1 cellular context compared by ENCODE assay signal in genomic region chr16:67935402-67936123, GRCh38.
TF ChIP-seq lines count a peak whose summit lies in the region.

No MANE protein-coding gene starts in this region.

TF ChIP-seq in K562, 482 proteins besides CTCF, POLR2A, EP300 and RAD21 (continues in another document):
- TF ChIP-seq ID3 (CRISPR knock-in tag; IDR thresholded peaks at IDR 0.05): no peak
- no peak for TF ChIP-seq ID3 (tag; IDR thresholded peaks at IDR 0.05)
- TF ChIP-seq FOXP1 (CRISPR knock-in tag; IDR thresholded peaks at IDR 0.05): 0 out of 2 replicates have a peak, but pooled peaks have one; percentile 57
- TF ChIP-seq POLR2AphosphoS2 (IDR thresholded peaks at IDR 0.05; ENCODE audit: low read length): peak; percentile 88; the same call in 1 of the 2 replicates
- TF ChIP-seq ZKSCAN3 (CRISPR knock-in tag; IDR thresholded peaks at IDR 0.05): no peak
- no peak for TF ChIP-seq SRSF1 (IDR thresholded peaks at IDR 0.05; ENCODE audit: low read depth, low read length)
- no peak for TF ChIP-seq THRA (IDR thresholded peaks at IDR 0.05)
- TF ChIP-seq KLF1 (tag; IDR thresholded peaks at IDR 0.05): peak; percentile 33; the same call in 1 of the 2 replicates
- TF ChIP-seq TCF3 (CRISPR knock-in tag; IDR thresholded peaks at IDR 0.05): peak; percentile 18; the same call in 1 of the 2 replicates
- peak in 1 of 2 experiments; percentile 58; a peak in 2 of 4 replicates for TF ChIP-seq TEAD1 (CRISPR knock-in tag; IDR thresholded peaks at IDR 0.05)
- peak; percentile 60 for TF ChIP-seq PBX2 (CRISPR knock-in tag; IDR thresholded peaks at IDR 0.05; ENCODE audit: low read depth)
- TF ChIP-seq PBX2 (tag; conservative IDR thresholded peaks at IDR 0.05; ENCODE audit: low read depth): peak; percentile 91
- no peak for TF ChIP-seq SMARCB1 (IDR thresholded peaks at IDR 0.05; ENCODE audit: insufficient read length, low read depth)
- TF ChIP-seq NEUROD1 (IDR thresholded peaks at IDR 0.05; ENCODE audit: borderline replicate concordance, low read depth, low read length, partially characterized antibody): no peak
- 0 out of 2 replicates have a peak, but pooled peaks have one; percentile 76 for TF ChIP-seq NFRKB (IDR thresholded peaks at IDR 0.05; ENCODE audit: low read depth)
- TF ChIP-seq PML (IDR thresholded peaks at IDR 0.05; ENCODE audit: low read length): peak; percentile 82
- peak; percentile 34; the same call in 1 of the 2 replicates for TF ChIP-seq GMEB1 (CRISPR knock-in tag; IDR thresholded peaks at IDR 0.05)
- TF ChIP-seq ZNF644 (tag; IDR thresholded peaks at IDR 0.05; ENCODE audit: low read depth): no peak
- peak; percentile 76; the same call in 1 of the 2 replicates for TF ChIP-seq ZBTB26 (CRISPR knock-in tag; IDR thresholded peaks at IDR 0.05)
- peak; percentile 51; the same call in 1 of the 2 replicates for TF ChIP-seq ZBTB2 (IDR thresholded peaks at IDR 0.05)
- TF ChIP-seq KDM2B (CRISPR knock-in tag; IDR thresholded peaks at IDR 0.05): peak; percentile 85; the same call in 1 of the 2 replicates
- TF ChIP-seq CCAR2 (IDR thresholded peaks at IDR 0.05; ENCODE audit: low read depth, low read length): no peak
- peak; percentile 77 for TF ChIP-seq RBBP5 (IDR thresholded peaks at IDR 0.05; ENCODE audit: borderline replicate concordance, insufficient read depth, low read length, poor library complexity, severe bottlenecking)
- TF ChIP-seq MXD1 (CRISPR knock-in tag; IDR thresholded peaks at IDR 0.05; ENCODE audit: borderline replicate concordance, poor library complexity, severe bottlenecking): peak; percentile 86
- peak; percentile 80 for TF ChIP-seq HINFP (tag; conservative IDR thresholded peaks at IDR 0.05; ENCODE audit: low read depth)
- no peak for TF ChIP-seq MCM3 (IDR thresholded peaks at IDR 0.05)
- TF ChIP-seq HDAC1 (IDR thresholded peaks at IDR 0.05): peak in 1 of 2 experiments; percentile 97; a peak in 2 of 4 replicates
- TF ChIP-seq DNMT1 (IDR thresholded peaks at IDR 0.05): peak; percentile 66
- TF ChIP-seq CHCHD3 (CRISPR knock-in tag; IDR thresholded peaks at IDR 0.05): no peak
- no peak for TF ChIP-seq NR3C1 (CRISPR knock-in tag; IDR thresholded peaks at IDR 0.05)
- TF ChIP-seq ZBTB7A (IDR thresholded peaks at IDR 0.05; ENCODE audit: borderline replicate concordance, control insufficient read depth, low read depth, low read length): peak; percentile 78; the same call in 1 of the 2 replicates
- TF ChIP-seq CGGBP1 (CRISPR knock-in tag; IDR thresholded peaks at IDR 0.05): 0 out of 2 replicates have a peak, but pooled peaks have one; percentile 17
- TF ChIP-seq HMGXB4 (CRISPR knock-in tag; IDR thresholded peaks at IDR 0.05): peak; percentile 5; the same call in 1 of the 2 replicates
- TF ChIP-seq NBN (IDR thresholded peaks at IDR 0.05; ENCODE audit: low read depth): 0 out of 2 replicates have a peak, but pooled peaks have one; percentile 27
- no peak; the same call in 1 of the 2 replicates for TF ChIP-seq AFF4 (CRISPR knock-in tag; IDR thresholded peaks at IDR 0.05)
- TF ChIP-seq RBM22 (IDR thresholded peaks at IDR 0.05; ENCODE audit: low read depth, low read length, poor library complexity, severe bottlenecking): peak; percentile 94
- TF ChIP-seq HDAC8 (tag; IDR thresholded peaks at IDR 0.05): no peak
- peak; percentile 75 for TF ChIP-seq ATF7 (IDR thresholded peaks at IDR 0.05)
- TF ChIP-seq ZNF408 (CRISPR knock-in tag; IDR thresholded peaks at IDR 0.05; ENCODE audit: low read depth): no peak
- peak; percentile 58; the same call in 1 of the 2 replicates for TF ChIP-seq HEY1 (CRISPR knock-in tag; IDR thresholded peaks at IDR 0.05; ENCODE audit: borderline replicate concordance)
- TF ChIP-seq CBX1 (IDR thresholded peaks at IDR 0.05; ENCODE audit: low read depth): peak; percentile 56; the same call in 1 of the 2 replicates
- TF ChIP-seq ZNF311 (CRISPR knock-in tag; IDR thresholded peaks at IDR 0.05): no peak
- peak; percentile 98 for TF ChIP-seq ESRRA (IDR thresholded peaks at IDR 0.05; ENCODE audit: borderline replicate concordance, low read depth)
- TF ChIP-seq TFAP4 (CRISPR knock-in tag; IDR thresholded peaks at IDR 0.05; ENCODE audit: borderline replicate concordance): peak; percentile 97
- TF ChIP-seq ZNF766 (CRISPR knock-in tag; conservative IDR thresholded peaks at IDR 0.05): no peak
- no peak for TF ChIP-seq DDX20 (tag; IDR thresholded peaks at IDR 0.05; ENCODE audit: low read depth)
